Comparison of ENCODE assay signal across 31 cellular contexts in the genomic region with DNA sequence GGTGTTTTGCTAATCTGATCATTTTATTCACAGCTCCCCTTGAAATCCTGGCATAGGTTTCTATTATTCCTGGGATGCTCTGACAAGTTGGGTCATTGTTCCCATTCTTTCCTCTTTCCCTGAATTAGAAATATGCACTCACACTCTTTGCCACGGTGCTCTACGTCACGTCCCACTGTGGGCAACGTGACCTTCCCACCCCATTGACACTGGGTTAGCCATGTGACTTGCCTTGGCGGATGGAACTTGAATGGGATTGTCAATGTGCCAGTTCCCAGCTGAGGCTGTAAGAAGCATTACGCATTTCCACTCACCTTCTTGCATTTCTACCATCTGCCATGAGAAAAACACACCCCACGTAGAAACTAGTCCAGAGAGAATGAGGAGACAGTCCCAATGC.
"Had no signal": no experiment of that assay in that cellular context is flagged by ENCODE, and none has a peak within 500 bp of the region (broad histone marks: within the 10 kb centered on the region; RNA-seq: fewer than 3 reads in every experiment).

No MANE protein-coding gene starts in this region.

- ATAC-seq: activated CD4-positive, alpha-beta T cell treated with anti-CD3 and anti-CD28 coated beads for 36 hours; activated CD8-positive, alpha-beta memory T cell treated with anti-CD3 and anti-CD28 coated beads, Interleukin-2, amount 10 ng/mL, durations not matched to agents 7 days and 5 days; activated CD8-positive, alpha-beta T cell treated with anti-CD3 and anti-CD28 coated beads, Interleukin-2, amount 10 ng/mL, durations not matched to agents 7 days and 5 days; activated naive CD8-positive, alpha-beta T cell treated with anti-CD3 and anti-CD28 coated beads, Interleukin-2, amount 50 U/mL, for 24 hours; body of pancreas; esophagus mucosa; foreskin keratinocyte; gastrocnemius medialis; heart left ventricle had no signal

- H3K4me3 ChIP-seq: adrenal gland, body of pancreas, cardiac muscle cell, colonic mucosa, gastrocnemius medialis, heart left ventricle had no signal

- H3K4me1 ChIP-seq: adrenal gland, body of pancreas, colonic mucosa, foreskin keratinocyte, gastrocnemius medialis, heart left ventricle had no signal

- H3K36me3 ChIP-seq: adrenal gland, cardiac muscle cell, colonic mucosa, gastrocnemius medialis, heart left ventricle had no signal

- FAIRE-seq: endometrium, endothelial cell of umbilical vein had no signal

- H3K27ac ChIP-seq: adrenal gland, body of pancreas, cardiac muscle cell, colonic mucosa, epithelial cell of prostate, foreskin keratinocyte, gastrocnemius medialis, heart left ventricle had no signal

- H3K27me3 ChIP-seq: adrenal gland, body of pancreas, colonic mucosa, foreskin keratinocyte, gastrocnemius medialis had no signal

- DNase-seq: activated CD4-positive, alpha-beta memory T cell treated with anti-CD3 and anti-CD28 coated beads for 36 hours; activated CD4-positive, alpha-beta T cell treated with anti-CD3 and anti-CD28 coated beads for 36 hours; activated CD4-positive, alpha-beta T cell treated with anti-CD3 and anti-CD28 coated beads, Interleukin-2, amount 10 ng/mL, durations not matched to agents 24 days and 14 days; activated CD4-positive, CD25-positive, alpha-beta regulatory T cell; activated CD4-positive, CD25-positive, alpha-beta regulatory T cell treated with anti-CD3 and anti-CD28 coated beads, Interleukin-2, amount 50 U/mL, for 72 hours; activated CD8-positive, alpha-beta memory T cell treated with anti-CD3 and anti-CD28 coated beads, Interleukin-2, amount 10 ng/mL, durations not matched to agents 7 days and 5 days; activated CD8-positive, alpha-beta memory T cell treated with anti-CD3 and anti-CD28 coated beads, Interleukin-2, amount 50 U/mL, for 4 hours; activated CD8-positive, alpha-beta T cell treated with anti-CD3 and anti-CD28 coated beads, Interleukin-2, amount 10 ng/mL, durations not matched to agents 7 days and 5 days; activated effector memory CD4-positive, alpha-beta T cell treated with anti-CD3 and anti-CD28 coated beads, Interleukin-2, amount 50 U/mL, for 16 hours; activated naive CD4-positive, alpha-beta T cell treated with anti-CD3 and anti-CD28 coated beads for 36 hours; activated naive CD8-positive, alpha-beta T cell treated with anti-CD3 and anti-CD28 coated beads for 36 hours; activated naive CD8-positive, alpha-beta T cell treated with anti-CD3 and anti-CD28 coated beads, Interleukin-2, amount 50 U/mL, for 24 hours; activated T-cell treated with anti-CD3 and anti-CD28 coated beads, Interleukin-2, amount 50 U/mL, for 1 hour; activated T-cell treated with anti-CD3 and anti-CD28 coated beads, Interleukin-2, amount 50 U/mL, for 48 hours; adrenal gland; aorta; body of pancreas; central memory CD4-positive, alpha-beta T cell; cerebellar nuclear complex; colonic mucosa; effector CD8-positive, alpha-beta T cell; foreskin keratinocyte; gastrocnemius medialis; glutamatergic neuron; heart left ventricle; T-helper 2 cell had no signal

- H3K9me3 ChIP-seq: adrenal gland, body of pancreas, colonic mucosa, gastrocnemius medialis, heart left ventricle had no signal
